14 cellular contexts compared by ENCODE assay signal in the genomic region with DNA sequence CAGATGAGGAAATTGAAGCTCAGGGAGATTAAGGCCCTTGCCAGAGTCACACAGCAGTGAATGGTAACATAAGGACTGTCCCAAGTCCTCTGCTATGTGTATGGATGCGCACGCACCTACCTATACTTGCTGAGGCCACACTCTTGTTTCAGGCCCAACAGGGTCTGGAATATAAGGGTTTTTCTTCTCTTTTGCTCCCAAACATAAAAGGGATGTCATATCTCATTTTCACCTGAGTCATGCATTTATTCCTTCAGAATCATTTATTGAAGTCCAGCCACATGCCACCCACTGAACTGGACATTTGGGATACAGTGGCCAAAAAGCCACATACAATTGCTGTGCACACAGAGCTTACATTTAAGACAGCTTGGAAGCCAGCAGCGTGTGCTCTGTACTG.
"Had no signal": no experiment of that assay in that cellular context is flagged by ENCODE, and none has a peak within 500 bp of the region (broad histone marks: within the 10 kb centered on the region; RNA-seq: fewer than 3 reads in every experiment).

No MANE protein-coding gene starts in this region.

- H3K4me3 ChIP-seq: gastroesophageal sphincter, spleen, upper lobe of left lung had no signal

- H3K27ac Mint-ChIP-seq: activated naive CD8-positive, alpha-beta T cell treated with anti-CD3 and anti-CD28 coated beads for 36 hours; naive B cell; stimulated activated memory B cell treated with anti-CD40 and anti-IgM and Interleukin-4, amounts not matched to agents 10 μg/mL and 1 μg/mL and 100 μg/mL, for 72 hours; T-helper 2 cell treated with Interferon-gamma antibody and Interleukin-4, amounts not matched to agents 5 μg/mL and 100 μg/mL, for 36 hours had no signal

- H3K36me3 ChIP-seq: gastroesophageal sphincter, spleen, upper lobe of left lung had no signal

- DNase-seq: activated CD4-positive, alpha-beta T cell treated with anti-CD3 and anti-CD28 coated beads for 1 hour; activated CD4-positive, alpha-beta T cell treated with anti-CD3 and anti-CD28 coated beads, Interleukin-2, amount 50 U/mL, for 48 hours; activated gamma-delta T cell; activated naive CD8-positive, alpha-beta T cell treated with anti-CD3 and anti-CD28 coated beads for 36 hours; activated T-cell treated with anti-CD3 and anti-CD28 coated beads, Interleukin-2, amount 50 U/mL, for 48 hours; kidney; naive B cell; spleen; stimulated activated CD4-positive, alpha-beta T cell treated with anti-CD3 and anti-CD28 coated beads, Interleukin-1b, Interleukin-23, amount 100 ng/mL, for 48 hours; SW 1271 had no signal

- H3K4me3 Mint-ChIP-seq: activated naive CD8-positive, alpha-beta T cell treated with anti-CD3 and anti-CD28 coated beads for 36 hours; naive B cell; stimulated activated memory B cell treated with anti-CD40 and anti-IgM and Interleukin-4, amounts not matched to agents 10 μg/mL and 1 μg/mL and 100 μg/mL, for 72 hours; T-helper 2 cell treated with Interferon-gamma antibody and Interleukin-4, amounts not matched to agents 5 μg/mL and 100 μg/mL, for 36 hours had no signal

- ATAC-seq: gastroesophageal sphincter; stimulated activated memory B cell treated with anti-CD40 and anti-IgM and Interleukin-4, amounts not matched to agents 10 μg/mL and 1 μg/mL and 100 μg/mL, for 72 hours had no signal

- H3K9me3 ChIP-seq: gastroesophageal sphincter, spleen, upper lobe of left lung had no signal

- H3K9me3 Mint-ChIP-seq: activated naive CD8-positive, alpha-beta T cell treated with anti-CD3 and anti-CD28 coated beads for 36 hours; naive B cell; stimulated activated memory B cell treated with anti-CD40 and anti-IgM and Interleukin-4, amounts not matched to agents 10 μg/mL and 1 μg/mL and 100 μg/mL, for 72 hours; T-helper 2 cell treated with Interferon-gamma antibody and Interleukin-4, amounts not matched to agents 5 μg/mL and 100 μg/mL, for 36 hours had no signal

- H3K27ac ChIP-seq: spleen had no signal

- H3K4me1 Mint-ChIP-seq: activated naive CD8-positive, alpha-beta T cell treated with anti-CD3 and anti-CD28 coated beads for 36 hours; naive B cell; stimulated activated memory B cell treated with anti-CD40 and anti-IgM and Interleukin-4, amounts not matched to agents 10 μg/mL and 1 μg/mL and 100 μg/mL, for 72 hours had no signal

- H3K27me3 ChIP-seq: gastroesophageal sphincter, spleen, upper lobe of left lung had no signal

- H3K36me3 Mint-ChIP-seq: activated naive CD8-positive, alpha-beta T cell treated with anti-CD3 and anti-CD28 coated beads for 36 hours; naive B cell; stimulated activated memory B cell treated with anti-CD40 and anti-IgM and Interleukin-4, amounts not matched to agents 10 μg/mL and 1 μg/mL and 100 μg/mL, for 72 hours had no signal
